ENCODE assay signal across 15 cellular contexts in genomic region chr19:38055655-38056521, GRCh38.
DNase-seq lines count a peak whose midpoint lies in the region; ATAC-seq and TF ChIP-seq lines count a peak whose summit lies in the region.
"Had no signal": no experiment of that assay in that cellular context is flagged by ENCODE, and none has a peak within 500 bp of the region (broad histone marks: within the 10 kb centered on the region; RNA-seq: fewer than 3 reads in every experiment).

No MANE protein-coding gene starts in this region.

- H3K4me1 ChIP-seq in HEK293 (ENCODE audit: control insufficient read depth, insufficient read depth, low read length), result peaks cover 22% of the 10 kb centered on the region

- H3K4me3 ChIP-seq in HEK293 (ENCODE audit: low read depth, low read length), result no peak overlapping the region
- H3K4me3 ChIP-seq: tibial artery had no signal

- TF ChIP-seq CTCF in HEK293 (tag by site-specific recombination; IDR thresholded peaks at IDR 0.05), result no peak
- TF ChIP-seq CTCF in VCaP (conservative IDR thresholded peaks at IDR 0.05), result no peak
- no peak for TF ChIP-seq CTCF in nephron (IDR thresholded peaks at IDR 0.05; ENCODE audit: unreplicated experiment in 3 of 3)

- POLR2A ChIA-PET in HEK293 (lab: Yijun Ruan, JAX), result no interaction called here

- H3K36me3 Mint-ChIP-seq in nephron (ENCODE audit: low read depth), result no peaks in the 10 kb centered on the region

- CTCF ChIA-PET in HEK293 (lab: Yijun Ruan, JAX), result no interaction called here

- no peaks in the 10 kb centered on the region for H3K9me3 ChIP-seq in HEK293 (ENCODE audit: control insufficient read depth, insufficient read depth, low read depth, low read length)
- H3K9me3 ChIP-seq: tibial artery had no signal

- no peak for ATAC-seq in HG02610 (IDR thresholded peaks at IDR 0.05; ENCODE audit: unreplicated experiment)
- no peak for ATAC-seq in GM19023 (IDR thresholded peaks at IDR 0.05; ENCODE audit: unreplicated experiment)
- ATAC-seq: SK-N-SH treated with all-trans-retinoic acid at 6 μM for 48 hours had no signal

- H3K4me3 Mint-ChIP-seq in nephron, result no peak overlapping the region

- H3K36me3 ChIP-seq in HEK293 (ENCODE audit: control insufficient read depth in 2 of 2, insufficient read depth in 1 of 2, low read length in 2 of 2), result no peaks in the 10 kb centered on the region; a peak in 1 of 3 replicates
- H3K36me3 ChIP-seq: tibial artery had no signal

- DNase-seq in NCI-H146 (lab: John Stamatoyannopoulos, UW) (peak; percentile 13), NCI-H146 treated with DMSO at 0.1 percent for 48 hours (lab: John Stamatoyannopoulos, UW; ENCODE audit: unreplicated experiment) (no peak), NCI-H1930 (lab: John Stamatoyannopoulos, UW) (no peak)
- DNase-seq: activated CD4-positive, alpha-beta T cell treated with anti-CD3 and anti-CD28 coated beads for 4 hours; activated effector memory CD4-positive, alpha-beta T cell treated with anti-CD3 and anti-CD28 coated beads, Interleukin-2, amount 50 U/mL, for 16 hours; central memory CD4-positive, alpha-beta T cell; DMS53; NCI-H526; tibial artery had no signal

- H3K27ac Mint-ChIP-seq in nephron, result peak overlapping the region; percentile 24 to 46 (median 39)

- H3K27ac ChIP-seq in HEK293 (ENCODE audit: extremely low read depth, low read depth, low read length) (0 out of 2 replicates have a peak overlapping the region, but pooled peaks have one; percentile 5), VCaP (peak overlapping the region; percentile 100)
- H3K27ac ChIP-seq: tibial artery had no signal

- H3K4me1 Mint-ChIP-seq in nephron, result peaks cover 33% of the 10 kb centered on the region

- no peaks in the 10 kb centered on the region for H3K27me3 Mint-ChIP-seq in nephron (ENCODE audit: low read depth)

- no peaks in the 10 kb centered on the region for H3K9me3 Mint-ChIP-seq in nephron

TF ChIP-seq in HEK293, 187 proteins besides CTCF, POLR2A, EP300 and RAD21 (continues in another document):
- TF ChIP-seq PATZ1 (tag by site-specific recombination; IDR thresholded peaks at IDR 0.05) (peak; percentile 84), ZBTB1 (tag by site-specific recombination; IDR thresholded peaks at IDR 0.05) (no peak), IKZF3 (tag by site-specific recombination; IDR thresholded peaks at IDR 0.05) (peak; percentile 81), INSM2 (tag by site-specific recombination; IDR thresholded peaks at IDR 0.05) (0 out of 2 replicates have a peak, but pooled peaks have one; percentile 37), ZBTB8A (tag by site-specific recombination; IDR thresholded peaks at IDR 0.05) (peak; percentile 32; the same call in 1 of the 2 replicates), ZIC2 (tag by site-specific recombination; IDR thresholded peaks at IDR 0.05) (peak; percentile 99), ZSCAN23 (tag by site-specific recombination; IDR thresholded peaks at IDR 0.05) (no peak), ZNF398 (tag by site-specific recombination; IDR thresholded peaks at IDR 0.05) (peak; percentile 74), EGR2 (tag by site-specific recombination; IDR thresholded peaks at IDR 0.05; ENCODE audit: low read depth) (peak; percentile 98), ZNF24 (tag by site-specific recombination; IDR thresholded peaks at IDR 0.05) (0 out of 2 replicates have a peak, but pooled peaks have one; percentile 32), BCL11B (tag by site-specific recombination; IDR thresholded peaks at IDR 0.05; ENCODE audit: low read depth) (no peak), ZNF274 (IDR thresholded peaks at IDR 0.05; ENCODE audit: low read length) (no peak), ZNF274 (tag by site-specific recombination; IDR thresholded peaks at IDR 0.05; ENCODE audit: borderline replicate concordance) (0 out of 2 replicates have a peak, but pooled peaks have one; percentile 28), ZNF2 (tag by site-specific recombination; IDR thresholded peaks at IDR 0.05) (no peak), ZNF660 (tag by site-specific recombination; IDR thresholded peaks at IDR 0.05) (0 out of 2 replicates have a peak, but pooled peaks have one; percentile 29), ZNF23 (tag by site-specific recombination; IDR thresholded peaks at IDR 0.05; ENCODE audit: borderline replicate concordance) (no peak), ZNF248 (tag by site-specific recombination; IDR thresholded peaks at IDR 0.05) (no peak), ZSCAN30 (tag by site-specific recombination; IDR thresholded peaks at IDR 0.05) (peak; percentile 51; the same call in 1 of the 2 replicates)
- TF ChIP-seq, protein P1, sequence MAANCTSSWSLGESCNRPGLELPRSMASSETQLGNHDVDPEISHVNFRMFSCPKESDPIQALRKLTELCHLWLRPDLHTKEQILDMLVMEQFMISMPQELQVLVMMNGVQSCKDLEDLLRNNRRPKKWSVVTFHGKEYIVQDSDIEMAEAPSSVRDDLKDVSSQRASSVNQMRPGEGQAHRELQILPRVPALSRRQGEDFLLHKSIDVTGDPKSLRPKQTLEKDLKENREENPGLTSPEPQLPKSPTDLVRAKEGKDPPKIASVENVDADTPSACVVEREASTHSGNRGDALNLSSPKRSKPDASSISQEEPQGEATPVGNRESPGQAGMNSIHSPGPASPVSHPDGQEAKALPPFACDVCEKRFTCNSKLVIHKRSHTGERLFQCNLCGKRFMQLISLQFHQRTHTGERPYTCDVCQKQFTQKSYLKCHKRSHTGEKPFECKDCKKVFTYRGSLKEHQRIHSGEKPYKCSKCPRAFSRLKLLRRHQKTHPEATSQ (tag by site-specific recombination; IDR thresholded peaks at IDR 0.05), result no peak
- TF ChIP-seq, protein P2, sequence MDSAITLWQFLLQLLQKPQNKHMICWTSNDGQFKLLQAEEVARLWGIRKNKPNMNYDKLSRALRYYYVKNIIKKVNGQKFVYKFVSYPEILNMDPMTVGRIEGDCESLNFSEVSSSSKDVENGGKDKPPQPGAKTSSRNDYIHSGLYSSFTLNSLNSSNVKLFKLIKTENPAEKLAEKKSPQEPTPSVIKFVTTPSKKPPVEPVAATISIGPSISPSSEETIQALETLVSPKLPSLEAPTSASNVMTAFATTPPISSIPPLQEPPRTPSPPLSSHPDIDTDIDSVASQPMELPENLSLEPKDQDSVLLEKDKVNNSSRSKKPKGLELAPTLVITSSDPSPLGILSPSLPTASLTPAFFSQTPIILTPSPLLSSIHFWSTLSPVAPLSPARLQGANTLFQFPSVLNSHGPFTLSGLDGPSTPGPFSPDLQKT (IDR thresholded peaks at IDR 0.05; ENCODE audit: borderline replicate concordance, low read depth, low read length), result no peak
- TF ChIP-seq, protein P3, sequence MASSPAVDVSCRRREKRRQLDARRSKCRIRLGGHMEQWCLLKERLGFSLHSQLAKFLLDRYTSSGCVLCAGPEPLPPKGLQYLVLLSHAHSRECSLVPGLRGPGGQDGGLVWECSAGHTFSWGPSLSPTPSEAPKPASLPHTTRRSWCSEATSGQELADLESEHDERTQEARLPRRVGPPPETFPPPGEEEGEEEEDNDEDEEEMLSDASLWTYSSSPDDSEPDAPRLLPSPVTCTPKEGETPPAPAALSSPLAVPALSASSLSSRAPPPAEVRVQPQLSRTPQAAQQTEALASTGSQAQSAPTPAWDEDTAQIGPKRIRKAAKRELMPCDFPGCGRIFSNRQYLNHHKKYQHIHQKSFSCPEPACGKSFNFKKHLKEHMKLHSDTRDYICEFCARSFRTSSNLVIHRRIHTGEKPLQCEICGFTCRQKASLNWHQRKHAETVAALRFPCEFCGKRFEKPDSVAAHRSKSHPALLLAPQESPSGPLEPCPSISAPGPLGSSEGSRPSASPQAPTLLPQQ (tag by site-specific recombination; IDR thresholded peaks at IDR 0.05), result peak; percentile 32; the same call in 1 of the 2 replicates
